In genomic region chr22:23075050-23075449, GRCh38 we compare ENCODE assay signal across 20 cellular contexts.
"Had no signal": no experiment of that assay in that cellular context is flagged by ENCODE, and none has a peak within 500 bp of the region (broad histone marks: within the 10 kb centered on the region; RNA-seq: fewer than 3 reads in every experiment).

No MANE protein-coding gene starts in this region.

- H3K9me3 Mint-ChIP-seq: activated naive CD4-positive, alpha-beta T cell treated with anti-CD3 and anti-CD28 coated beads, Interleukin-2, amount 50 U/mL, for 24 hours; activated T-helper 1 cell treated with anti-CD3 and anti-CD28 coated beads, Interleukin-12 subunit alpha, Interleukin-12 subunit beta, Interleukin-2, Interleukin-4 antibody, amounts not matched to agents 30 ng/mL and 10 ng/mL and 1 ng/mL, durations not matched to agents 14 hours and 24 hours and 36 hours; stimulated activated effector memory CD8-positive, alpha-beta T cell treated with anti-CD3 and anti-CD28 coated beads, Interleukin-12 subunit alpha, Interleukin-12 subunit beta, amount 100 ng/mL, for 72 hours; stimulated activated naive CD8-positive, alpha-beta T cell treated with anti-CD3 and anti-CD28 coated beads, Interleukin-15, amount 100 ng/mL, for 72 hours had no signal

- H3K4me3 Mint-ChIP-seq: activated CD8-positive, alpha-beta T cell treated with anti-CD3 and anti-CD28 coated beads, Interleukin-2, amount 10 ng/mL, durations not matched to agents 7 days and 5 days; activated naive CD4-positive, alpha-beta T cell treated with anti-CD3 and anti-CD28 coated beads, Interleukin-2, amount 50 U/mL, for 24 hours; activated T-helper 1 cell treated with anti-CD3 and anti-CD28 coated beads, Interleukin-12 subunit alpha, Interleukin-12 subunit beta, Interleukin-2, Interleukin-4 antibody, amounts not matched to agents 30 ng/mL and 10 ng/mL and 1 ng/mL, durations not matched to agents 14 hours and 24 hours and 36 hours; stimulated activated effector memory CD8-positive, alpha-beta T cell treated with anti-CD3 and anti-CD28 coated beads, Interleukin-12 subunit alpha, Interleukin-12 subunit beta, amount 100 ng/mL, for 72 hours; stimulated activated naive CD8-positive, alpha-beta T cell treated with anti-CD3 and anti-CD28 coated beads, Interleukin-15, amount 100 ng/mL, for 72 hours had no signal

- H3K9me3 ChIP-seq: left lung, transverse colon, uterus had no signal

- H3K27ac Mint-ChIP-seq: activated CD8-positive, alpha-beta T cell treated with anti-CD3 and anti-CD28 coated beads, Interleukin-2, amount 10 ng/mL, durations not matched to agents 7 days and 5 days; activated naive CD4-positive, alpha-beta T cell treated with anti-CD3 and anti-CD28 coated beads, Interleukin-2, amount 50 U/mL, for 24 hours; activated T-helper 1 cell treated with anti-CD3 and anti-CD28 coated beads, Interleukin-12 subunit alpha, Interleukin-12 subunit beta, Interleukin-2, Interleukin-4 antibody, amounts not matched to agents 30 ng/mL and 10 ng/mL and 1 ng/mL, durations not matched to agents 14 hours and 24 hours and 36 hours; progenitor cell of endocrine pancreas had no signal

- DNase-seq: activated CD4-positive, alpha-beta T cell treated with anti-CD3 and anti-CD28 coated beads for 1 hour; activated CD4-positive, alpha-beta T cell treated with anti-CD3 and anti-CD28 coated beads, Interleukin-2, amount 50 U/mL, for 1 hour; activated CD8-positive, alpha-beta T cell treated with anti-CD3 and anti-CD28 coated beads, Interleukin-2, amount 10 ng/mL, durations not matched to agents 7 days and 5 days; activated gamma-delta T cell; caudate nucleus; dermis blood vessel endothelial cell; effector CD8-positive, alpha-beta T cell; foreskin keratinocyte; stimulated activated CD4-positive, alpha-beta T cell treated with anti-CD3 and anti-CD28 coated beads, Interleukin-12 subunit alpha, Interleukin-12 subunit beta, amount 100 ng/mL, for 4 hours; stimulated activated naive CD8-positive, alpha-beta T cell treated with anti-CD3 and anti-CD28 coated beads, Interleukin-15, amount 100 ng/mL, for 72 hours; T-helper 1 cell; T-helper 9 cell; transverse colon; uterus had no signal

- H3K36me3 ChIP-seq: left lung, transverse colon, uterus had no signal

- H3K27ac ChIP-seq: foreskin keratinocyte, left lung, transverse colon, uterus had no signal

- H3K27me3 ChIP-seq: uterus had no signal

- H3K4me3 ChIP-seq: left lung, transverse colon, uterus had no signal

- H3K27me3 Mint-ChIP-seq: brain had no signal

- H3K4me1 ChIP-seq: foreskin keratinocyte, uterus had no signal

- H3K36me3 Mint-ChIP-seq: activated naive CD4-positive, alpha-beta T cell treated with anti-CD3 and anti-CD28 coated beads, Interleukin-2, amount 50 U/mL, for 24 hours; stimulated activated effector memory CD8-positive, alpha-beta T cell treated with anti-CD3 and anti-CD28 coated beads, Interleukin-12 subunit alpha, Interleukin-12 subunit beta, amount 100 ng/mL, for 72 hours had no signal

- ATAC-seq: activated CD8-positive, alpha-beta T cell treated with anti-CD3 and anti-CD28 coated beads, Interleukin-2, amount 10 ng/mL, durations not matched to agents 7 days and 5 days; foreskin keratinocyte; left lung; stimulated activated effector memory CD8-positive, alpha-beta T cell treated with anti-CD3 and anti-CD28 coated beads, Interleukin-12 subunit alpha, Interleukin-12 subunit beta, amount 100 ng/mL, for 72 hours; stimulated activated naive CD8-positive, alpha-beta T cell treated with anti-CD3 and anti-CD28 coated beads, Interleukin-15, amount 100 ng/mL, for 72 hours had no signal
